ENCODE assay signal across 1 cellular context in genomic region chr5:150700298-150700599, GRCh38.
TF ChIP-seq lines count a peak whose summit lies in the region.

No MANE protein-coding gene starts in this region.

TF ChIP-seq in K562, 482 proteins besides CTCF, POLR2A, EP300 and RAD21:
- TF ChIP-seq, protein P1, sequence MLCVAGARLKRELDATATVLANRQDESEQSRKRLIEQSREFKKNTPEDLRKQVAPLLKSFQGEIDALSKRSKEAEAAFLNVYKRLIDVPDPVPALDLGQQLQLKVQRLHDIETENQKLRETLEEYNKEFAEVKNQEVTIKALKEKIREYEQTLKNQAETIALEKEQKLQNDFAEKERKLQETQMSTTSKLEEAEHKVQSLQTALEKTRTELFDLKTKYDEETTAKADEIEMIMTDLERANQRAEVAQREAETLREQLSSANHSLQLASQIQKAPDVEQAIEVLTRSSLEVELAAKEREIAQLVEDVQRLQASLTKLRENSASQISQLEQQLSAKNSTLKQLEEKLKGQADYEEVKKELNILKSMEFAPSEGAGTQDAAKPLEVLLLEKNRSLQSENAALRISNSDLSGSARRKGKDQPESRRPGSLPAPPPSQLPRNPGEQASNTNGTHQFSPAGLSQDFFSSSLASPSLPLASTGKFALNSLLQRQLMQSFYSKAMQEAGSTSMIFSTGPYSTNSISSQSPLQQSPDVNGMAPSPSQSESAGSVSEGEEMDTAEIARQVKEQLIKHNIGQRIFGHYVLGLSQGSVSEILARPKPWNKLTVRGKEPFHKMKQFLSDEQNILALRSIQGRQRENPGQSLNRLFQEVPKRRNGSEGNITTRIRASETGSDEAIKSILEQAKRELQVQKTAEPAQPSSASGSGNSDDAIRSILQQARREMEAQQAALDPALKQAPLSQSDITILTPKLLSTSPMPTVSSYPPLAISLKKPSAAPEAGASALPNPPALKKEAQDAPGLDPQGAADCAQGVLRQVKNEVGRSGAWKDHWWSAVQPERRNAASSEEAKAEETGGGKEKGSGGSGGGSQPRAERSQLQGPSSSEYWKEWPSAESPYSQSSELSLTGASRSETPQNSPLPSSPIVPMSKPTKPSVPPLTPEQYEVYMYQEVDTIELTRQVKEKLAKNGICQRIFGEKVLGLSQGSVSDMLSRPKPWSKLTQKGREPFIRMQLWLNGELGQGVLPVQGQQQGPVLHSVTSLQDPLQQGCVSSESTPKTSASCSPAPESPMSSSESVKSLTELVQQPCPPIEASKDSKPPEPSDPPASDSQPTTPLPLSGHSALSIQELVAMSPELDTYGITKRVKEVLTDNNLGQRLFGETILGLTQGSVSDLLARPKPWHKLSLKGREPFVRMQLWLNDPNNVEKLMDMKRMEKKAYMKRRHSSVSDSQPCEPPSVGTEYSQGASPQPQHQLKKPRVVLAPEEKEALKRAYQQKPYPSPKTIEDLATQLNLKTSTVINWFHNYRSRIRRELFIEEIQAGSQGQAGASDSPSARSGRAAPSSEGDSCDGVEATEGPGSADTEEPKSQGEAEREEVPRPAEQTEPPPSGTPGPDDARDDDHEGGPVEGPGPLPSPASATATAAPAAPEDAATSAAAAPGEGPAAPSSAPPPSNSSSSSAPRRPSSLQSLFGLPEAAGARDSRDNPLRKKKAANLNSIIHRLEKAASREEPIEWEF (CRISPR knock-in tag; IDR thresholded peaks at IDR 0.05), result no peak
- no peak for TF ChIP-seq MCM3 (IDR thresholded peaks at IDR 0.05)
- peak; percentile 58 for TF ChIP-seq EGR1 (conservative IDR thresholded peaks at IDR 0.05)
- TF ChIP-seq NCOR1 (IDR thresholded peaks at IDR 0.05), result no peak
- TF ChIP-seq TRIM24 (IDR thresholded peaks at IDR 0.05), result no peak
- no peak for TF ChIP-seq C11orf30 (IDR thresholded peaks at IDR 0.05; ENCODE audit: low read depth)
- no peak for TF ChIP-seq TEAD2 (tag; IDR thresholded peaks at IDR 0.05)
- TF ChIP-seq SMC3 (conservative IDR thresholded peaks at IDR 0.05; ENCODE audit: insufficient read depth, low read depth, low read length), result no peak
- TF ChIP-seq KAT7 (CRISPR knock-in tag; IDR thresholded peaks at IDR 0.05; ENCODE audit: borderline replicate concordance), result 0 out of 2 replicates have a peak, but pooled peaks have one; percentile 9
- no peak for TF ChIP-seq TCF3 (CRISPR knock-in tag; IDR thresholded peaks at IDR 0.05)
- TF ChIP-seq HDGF (IDR thresholded peaks at IDR 0.05), result no peak
- no peak for TF ChIP-seq ZNF507 (tag; conservative IDR thresholded peaks at IDR 0.05)
- no peak for TF ChIP-seq RFX7 (CRISPR knock-in tag; IDR thresholded peaks at IDR 0.05)
- TF ChIP-seq TCF15 (CRISPR knock-in tag; IDR thresholded peaks at IDR 0.05), result no peak
- no peak for TF ChIP-seq ZNF449 (CRISPR knock-in tag; IDR thresholded peaks at IDR 0.05)
- no peak for TF ChIP-seq ZNF316 (IDR thresholded peaks at IDR 0.05)
- TF ChIP-seq HDAC3 (IDR thresholded peaks at IDR 0.05; ENCODE audit: borderline replicate concordance, partially characterized antibody), result no peak
- TF ChIP-seq ETV5 (CRISPR knock-in tag; IDR thresholded peaks at IDR 0.05; ENCODE audit: low read depth), result no peak
- TF ChIP-seq ZNF280A (IDR thresholded peaks at IDR 0.05; ENCODE audit: low read depth, partially characterized antibody), result no peak
- TF ChIP-seq, protein P2, sequence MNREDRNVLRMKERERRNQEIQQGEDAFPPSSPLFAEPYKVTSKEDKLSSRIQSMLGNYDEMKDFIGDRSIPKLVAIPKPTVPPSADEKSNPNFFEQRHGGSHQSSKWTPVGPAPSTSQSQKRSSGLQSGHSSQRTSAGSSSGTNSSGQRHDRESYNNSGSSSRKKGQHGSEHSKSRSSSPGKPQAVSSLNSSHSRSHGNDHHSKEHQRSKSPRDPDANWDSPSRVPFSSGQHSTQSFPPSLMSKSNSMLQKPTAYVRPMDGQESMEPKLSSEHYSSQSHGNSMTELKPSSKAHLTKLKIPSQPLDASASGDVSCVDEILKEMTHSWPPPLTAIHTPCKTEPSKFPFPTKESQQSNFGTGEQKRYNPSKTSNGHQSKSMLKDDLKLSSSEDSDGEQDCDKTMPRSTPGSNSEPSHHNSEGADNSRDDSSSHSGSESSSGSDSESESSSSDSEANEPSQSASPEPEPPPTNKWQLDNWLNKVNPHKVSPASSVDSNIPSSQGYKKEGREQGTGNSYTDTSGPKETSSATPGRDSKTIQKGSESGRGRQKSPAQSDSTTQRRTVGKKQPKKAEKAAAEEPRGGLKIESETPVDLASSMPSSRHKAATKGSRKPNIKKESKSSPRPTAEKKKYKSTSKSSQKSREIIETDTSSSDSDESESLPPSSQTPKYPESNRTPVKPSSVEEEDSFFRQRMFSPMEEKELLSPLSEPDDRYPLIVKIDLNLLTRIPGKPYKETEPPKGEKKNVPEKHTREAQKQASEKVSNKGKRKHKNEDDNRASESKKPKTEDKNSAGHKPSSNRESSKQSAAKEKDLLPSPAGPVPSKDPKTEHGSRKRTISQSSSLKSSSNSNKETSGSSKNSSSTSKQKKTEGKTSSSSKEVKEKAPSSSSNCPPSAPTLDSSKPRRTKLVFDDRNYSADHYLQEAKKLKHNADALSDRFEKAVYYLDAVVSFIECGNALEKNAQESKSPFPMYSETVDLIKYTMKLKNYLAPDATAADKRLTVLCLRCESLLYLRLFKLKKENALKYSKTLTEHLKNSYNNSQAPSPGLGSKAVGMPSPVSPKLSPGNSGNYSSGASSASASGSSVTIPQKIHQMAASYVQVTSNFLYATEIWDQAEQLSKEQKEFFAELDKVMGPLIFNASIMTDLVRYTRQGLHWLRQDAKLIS (CRISPR knock-in tag; IDR thresholded peaks at IDR 0.05), result 0 out of 2 replicates have a peak, but pooled peaks have one; percentile 38
